2 cellular contexts compared by ENCODE assay signal in the genomic region with DNA sequence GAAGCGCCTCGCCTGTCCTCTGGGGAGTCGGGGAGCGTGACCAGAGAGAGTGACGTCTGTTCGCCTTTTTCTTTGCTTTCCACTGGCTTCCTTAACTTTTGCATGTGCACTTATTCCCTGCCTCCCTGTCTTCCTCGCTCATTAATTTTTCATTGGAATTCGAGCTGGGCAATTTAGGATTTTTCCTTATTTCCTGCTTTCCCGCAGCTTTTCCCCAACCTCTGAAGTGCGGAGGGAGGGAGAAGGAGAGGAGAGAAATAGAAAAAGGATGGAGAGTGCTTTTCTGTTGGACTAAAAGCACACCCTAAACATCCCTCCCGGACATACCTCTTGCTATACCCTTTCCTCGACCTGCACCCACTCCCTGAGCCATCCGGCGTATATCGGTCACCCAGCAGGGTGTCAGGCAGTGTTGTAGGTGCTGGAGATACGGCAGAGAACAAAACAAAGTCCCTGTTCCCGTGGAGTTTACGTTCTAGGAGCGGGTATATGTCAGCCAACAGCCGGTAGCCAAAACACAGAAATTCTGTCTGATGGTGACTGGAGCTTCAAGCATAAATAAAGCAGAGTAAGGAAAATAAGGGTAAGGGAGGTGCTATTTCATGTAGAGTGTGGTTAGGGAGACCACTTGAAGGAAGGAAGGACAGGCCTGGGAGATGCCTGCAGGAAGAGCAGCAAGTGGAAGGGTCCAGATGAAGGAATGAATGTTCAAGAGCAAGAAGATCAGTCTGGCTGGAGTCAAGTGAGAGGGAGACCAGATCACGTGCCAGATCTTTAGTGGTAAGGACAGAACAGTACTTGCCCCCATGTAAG.
TF ChIP-seq lines count a peak whose summit lies in the region.

No MANE protein-coding gene starts in this region.

TF ChIP-seq in SK-N-SH, 30 proteins besides CTCF, POLR2A, EP300 and RAD21 (continued from another document):
- TF ChIP-seq, protein P1, sequence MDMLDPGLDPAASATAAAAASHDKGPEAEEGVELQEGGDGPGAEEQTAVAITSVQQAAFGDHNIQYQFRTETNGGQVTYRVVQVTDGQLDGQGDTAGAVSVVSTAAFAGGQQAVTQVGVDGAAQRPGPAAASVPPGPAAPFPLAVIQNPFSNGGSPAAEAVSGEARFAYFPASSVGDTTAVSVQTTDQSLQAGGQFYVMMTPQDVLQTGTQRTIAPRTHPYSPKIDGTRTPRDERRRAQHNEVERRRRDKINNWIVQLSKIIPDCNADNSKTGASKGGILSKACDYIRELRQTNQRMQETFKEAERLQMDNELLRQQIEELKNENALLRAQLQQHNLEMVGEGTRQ (IDR thresholded peaks at IDR 0.05; ENCODE audit: borderline replicate concordance, low read depth, low read length) = no peak
- TF ChIP-seq RXRA (IDR thresholded peaks at IDR 0.05; ENCODE audit: borderline replicate concordance, low read depth) (no peak), RCOR1 (IDR thresholded peaks at IDR 0.05; ENCODE audit: low read length) (no peak)
- TF ChIP-seq, protein P2, sequence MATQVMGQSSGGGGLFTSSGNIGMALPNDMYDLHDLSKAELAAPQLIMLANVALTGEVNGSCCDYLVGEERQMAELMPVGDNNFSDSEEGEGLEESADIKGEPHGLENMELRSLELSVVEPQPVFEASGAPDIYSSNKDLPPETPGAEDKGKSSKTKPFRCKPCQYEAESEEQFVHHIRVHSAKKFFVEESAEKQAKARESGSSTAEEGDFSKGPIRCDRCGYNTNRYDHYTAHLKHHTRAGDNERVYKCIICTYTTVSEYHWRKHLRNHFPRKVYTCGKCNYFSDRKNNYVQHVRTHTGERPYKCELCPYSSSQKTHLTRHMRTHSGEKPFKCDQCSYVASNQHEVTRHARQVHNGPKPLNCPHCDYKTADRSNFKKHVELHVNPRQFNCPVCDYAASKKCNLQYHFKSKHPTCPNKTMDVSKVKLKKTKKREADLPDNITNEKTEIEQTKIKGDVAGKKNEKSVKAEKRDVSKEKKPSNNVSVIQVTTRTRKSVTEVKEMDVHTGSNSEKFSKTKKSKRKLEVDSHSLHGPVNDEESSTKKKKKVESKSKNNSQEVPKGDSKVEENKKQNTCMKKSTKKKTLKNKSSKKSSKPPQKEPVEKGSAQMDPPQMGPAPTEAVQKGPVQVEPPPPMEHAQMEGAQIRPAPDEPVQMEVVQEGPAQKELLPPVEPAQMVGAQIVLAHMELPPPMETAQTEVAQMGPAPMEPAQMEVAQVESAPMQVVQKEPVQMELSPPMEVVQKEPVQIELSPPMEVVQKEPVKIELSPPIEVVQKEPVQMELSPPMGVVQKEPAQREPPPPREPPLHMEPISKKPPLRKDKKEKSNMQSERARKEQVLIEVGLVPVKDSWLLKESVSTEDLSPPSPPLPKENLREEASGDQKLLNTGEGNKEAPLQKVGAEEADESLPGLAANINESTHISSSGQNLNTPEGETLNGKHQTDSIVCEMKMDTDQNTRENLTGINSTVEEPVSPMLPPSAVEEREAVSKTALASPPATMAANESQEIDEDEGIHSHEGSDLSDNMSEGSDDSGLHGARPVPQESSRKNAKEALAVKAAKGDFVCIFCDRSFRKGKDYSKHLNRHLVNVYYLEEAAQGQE (IDR thresholded peaks at IDR 0.05; ENCODE audit: low read depth, low read length) = no peak
- TF ChIP-seq, protein P3, sequence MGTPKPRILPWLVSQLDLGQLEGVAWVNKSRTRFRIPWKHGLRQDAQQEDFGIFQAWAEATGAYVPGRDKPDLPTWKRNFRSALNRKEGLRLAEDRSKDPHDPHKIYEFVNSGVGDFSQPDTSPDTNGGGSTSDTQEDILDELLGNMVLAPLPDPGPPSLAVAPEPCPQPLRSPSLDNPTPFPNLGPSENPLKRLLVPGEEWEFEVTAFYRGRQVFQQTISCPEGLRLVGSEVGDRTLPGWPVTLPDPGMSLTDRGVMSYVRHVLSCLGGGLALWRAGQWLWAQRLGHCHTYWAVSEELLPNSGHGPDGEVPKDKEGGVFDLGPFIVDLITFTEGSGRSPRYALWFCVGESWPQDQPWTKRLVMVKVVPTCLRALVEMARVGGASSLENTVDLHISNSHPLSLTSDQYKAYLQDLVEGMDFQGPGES (IDR thresholded peaks at IDR 0.05; ENCODE audit: low read depth, low read length) = no peak

TF ChIP-seq in SK-N-SH treated with all-trans-retinoic acid at 6 μM for 48 hours, 23 proteins besides CTCF, POLR2A, EP300 and RAD21 (continued from another document):
- TF ChIP-seq TCF4 (CRISPR knock-in tag; IDR thresholded peaks at IDR 0.05; ENCODE audit: borderline replicate concordance) (no peak), TOX (CRISPR knock-in tag; IDR thresholded peaks at IDR 0.05; ENCODE audit: borderline replicate concordance) (no peak), ZNF565 (CRISPR knock-in tag; conservative IDR thresholded peaks at IDR 0.05; ENCODE audit: low read depth) (no peak), ZNF70 (CRISPR knock-in tag; IDR thresholded peaks at IDR 0.05) (no peak), PPARA (CRISPR knock-in tag; IDR thresholded peaks at IDR 0.05; ENCODE audit: borderline replicate concordance) (no peak), ISL1 (CRISPR knock-in tag; IDR thresholded peaks at IDR 0.05) (no peak), CSDC2 (CRISPR knock-in tag; IDR thresholded peaks at IDR 0.05) (no peak), SNAI2 (CRISPR knock-in tag; IDR thresholded peaks at IDR 0.05) (no peak)
- TF ChIP-seq, protein P4, sequence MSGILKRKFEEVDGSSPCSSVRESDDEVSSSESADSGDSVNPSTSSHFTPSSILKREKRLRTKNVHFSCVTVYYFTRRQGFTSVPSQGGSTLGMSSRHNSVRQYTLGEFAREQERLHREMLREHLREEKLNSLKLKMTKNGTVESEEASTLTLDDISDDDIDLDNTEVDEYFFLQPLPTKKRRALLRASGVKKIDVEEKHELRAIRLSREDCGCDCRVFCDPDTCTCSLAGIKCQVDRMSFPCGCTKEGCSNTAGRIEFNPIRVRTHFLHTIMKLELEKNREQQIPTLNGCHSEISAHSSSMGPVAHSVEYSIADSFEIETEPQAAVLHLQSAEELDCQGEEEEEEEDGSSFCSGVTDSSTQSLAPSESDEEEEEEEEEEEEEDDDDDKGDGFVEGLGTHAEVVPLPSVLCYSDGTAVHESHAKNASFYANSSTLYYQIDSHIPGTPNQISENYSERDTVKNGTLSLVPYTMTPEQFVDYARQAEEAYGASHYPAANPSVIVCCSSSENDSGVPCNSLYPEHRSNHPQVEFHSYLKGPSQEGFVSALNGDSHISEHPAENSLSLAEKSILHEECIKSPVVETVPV (CRISPR knock-in tag; IDR thresholded peaks at IDR 0.05) = no peak
- TF ChIP-seq, protein P5, sequence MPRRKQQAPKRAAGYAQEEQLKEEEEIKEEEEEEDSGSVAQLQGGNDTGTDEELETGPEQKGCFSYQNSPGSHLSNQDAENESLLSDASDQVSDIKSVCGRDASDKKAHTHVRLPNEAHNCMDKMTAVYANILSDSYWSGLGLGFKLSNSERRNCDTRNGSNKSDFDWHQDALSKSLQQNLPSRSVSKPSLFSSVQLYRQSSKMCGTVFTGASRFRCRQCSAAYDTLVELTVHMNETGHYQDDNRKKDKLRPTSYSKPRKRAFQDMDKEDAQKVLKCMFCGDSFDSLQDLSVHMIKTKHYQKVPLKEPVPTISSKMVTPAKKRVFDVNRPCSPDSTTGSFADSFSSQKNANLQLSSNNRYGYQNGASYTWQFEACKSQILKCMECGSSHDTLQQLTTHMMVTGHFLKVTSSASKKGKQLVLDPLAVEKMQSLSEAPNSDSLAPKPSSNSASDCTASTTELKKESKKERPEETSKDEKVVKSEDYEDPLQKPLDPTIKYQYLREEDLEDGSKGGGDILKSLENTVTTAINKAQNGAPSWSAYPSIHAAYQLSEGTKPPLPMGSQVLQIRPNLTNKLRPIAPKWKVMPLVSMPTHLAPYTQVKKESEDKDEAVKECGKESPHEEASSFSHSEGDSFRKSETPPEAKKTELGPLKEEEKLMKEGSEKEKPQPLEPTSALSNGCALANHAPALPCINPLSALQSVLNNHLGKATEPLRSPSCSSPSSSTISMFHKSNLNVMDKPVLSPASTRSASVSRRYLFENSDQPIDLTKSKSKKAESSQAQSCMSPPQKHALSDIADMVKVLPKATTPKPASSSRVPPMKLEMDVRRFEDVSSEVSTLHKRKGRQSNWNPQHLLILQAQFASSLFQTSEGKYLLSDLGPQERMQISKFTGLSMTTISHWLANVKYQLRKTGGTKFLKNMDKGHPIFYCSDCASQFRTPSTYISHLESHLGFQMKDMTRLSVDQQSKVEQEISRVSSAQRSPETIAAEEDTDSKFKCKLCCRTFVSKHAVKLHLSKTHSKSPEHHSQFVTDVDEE (CRISPR knock-in tag; IDR thresholded peaks at IDR 0.05) = no peak
- TF ChIP-seq, protein P6, sequence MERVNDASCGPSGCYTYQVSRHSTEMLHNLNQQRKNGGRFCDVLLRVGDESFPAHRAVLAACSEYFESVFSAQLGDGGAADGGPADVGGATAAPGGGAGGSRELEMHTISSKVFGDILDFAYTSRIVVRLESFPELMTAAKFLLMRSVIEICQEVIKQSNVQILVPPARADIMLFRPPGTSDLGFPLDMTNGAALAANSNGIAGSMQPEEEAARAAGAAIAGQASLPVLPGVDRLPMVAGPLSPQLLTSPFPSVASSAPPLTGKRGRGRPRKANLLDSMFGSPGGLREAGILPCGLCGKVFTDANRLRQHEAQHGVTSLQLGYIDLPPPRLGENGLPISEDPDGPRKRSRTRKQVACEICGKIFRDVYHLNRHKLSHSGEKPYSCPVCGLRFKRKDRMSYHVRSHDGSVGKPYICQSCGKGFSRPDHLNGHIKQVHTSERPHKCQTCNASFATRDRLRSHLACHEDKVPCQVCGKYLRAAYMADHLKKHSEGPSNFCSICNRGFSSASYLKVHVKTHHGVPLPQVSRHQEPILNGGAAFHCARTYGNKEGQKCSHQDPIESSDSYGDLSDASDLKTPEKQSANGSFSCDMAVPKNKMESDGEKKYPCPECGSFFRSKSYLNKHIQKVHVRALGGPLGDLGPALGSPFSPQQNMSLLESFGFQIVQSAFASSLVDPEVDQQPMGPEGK (CRISPR knock-in tag; IDR thresholded peaks at IDR 0.05; ENCODE audit: borderline replicate concordance) = no peak
